In the genomic region with DNA sequence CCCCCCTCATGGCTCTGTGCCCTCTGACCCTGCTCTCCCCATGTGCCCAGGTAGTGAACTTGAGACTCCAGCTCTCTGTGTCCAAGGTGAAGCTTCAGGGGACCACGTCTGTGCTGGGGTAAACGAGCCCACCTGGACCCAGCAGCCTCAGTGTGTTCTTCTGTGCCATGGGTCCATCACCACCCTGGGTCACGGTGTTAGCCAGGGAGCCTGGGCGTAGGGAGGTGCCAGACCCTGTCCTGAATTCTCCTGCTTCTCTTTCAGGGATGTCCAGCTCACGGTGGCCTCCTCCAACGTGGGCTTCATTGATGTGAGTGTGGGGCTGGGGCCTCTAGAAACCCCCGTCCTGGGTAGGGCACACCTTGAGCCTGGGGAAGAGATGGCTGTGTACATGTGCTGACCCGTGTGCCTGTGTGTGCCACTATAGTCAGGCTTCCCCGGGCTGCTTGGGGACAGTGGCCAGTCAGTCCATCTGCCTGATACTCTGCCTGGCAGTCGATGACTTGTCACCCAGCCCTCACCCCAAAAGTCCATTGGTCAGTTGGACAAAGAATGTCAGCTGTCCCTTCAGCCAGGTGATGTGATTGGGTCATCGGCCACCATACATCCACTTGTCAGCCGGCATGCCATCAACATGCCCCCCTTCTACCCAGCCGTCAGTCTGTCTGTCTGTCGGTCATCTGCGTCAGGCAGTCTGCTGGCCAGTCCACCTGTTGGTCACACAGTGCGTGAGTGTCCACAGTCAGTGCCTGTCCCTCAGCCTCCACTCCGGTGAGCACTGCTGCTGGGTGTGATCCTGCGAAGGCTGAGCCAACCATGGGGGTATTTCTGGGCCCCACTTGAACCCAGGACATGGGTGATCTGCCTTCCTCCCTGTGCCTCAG, we compare ENCODE assay signal across 16 cellular contexts. TPM values are rescaled to one million over a fixed set of nuclear protein-coding genes. Genes with fewer than 3 reads are reported as not detected.
DNase-seq lines count a peak whose midpoint lies in the region; ATAC-seq and TF ChIP-seq lines count a peak whose summit lies in the region.
"Had no signal": no experiment of that assay in that cellular context is flagged by ENCODE, and none has a peak within 500 bp of the region (broad histone marks: within the 10 kb centered on the region; RNA-seq: fewer than 3 reads in every experiment).

No MANE protein-coding gene starts in this region.

- no peak overlapping the region for H3K4me2 ChIP-seq in osteoblast (ENCODE audit: insufficient read depth, low read length)

- DNase-seq in T-helper 17 cell: no peak
- peak; percentile 58 for DNase-seq in osteoblast (ENCODE audit: insufficient read length, low spot score, missing footprints)
- no peak for DNase-seq in HFFc6
- no peak for DNase-seq in SJCRH30
- DNase-seq: C1 segment of cervical spinal cord; Caco-2; CD8-positive, alpha-beta T cell; DMS153; GM23248; H7; HCEC 1CT had no signal

- H3K36me3 Mint-ChIP-seq in T-helper 17 cell (ENCODE audit: low read depth) (no peaks in the 10 kb centered on the region), HFFc6 (ENCODE audit: low read depth) (no peaks in the 10 kb centered on the region)
- H3K36me3 Mint-ChIP-seq: CD8-positive, alpha-beta T cell had no signal

- no peaks in the 10 kb centered on the region for H4K20me1 ChIP-seq in osteoblast (ENCODE audit: insufficient read depth, low read length)

- POLR2A ChIA-PET in HEK293 (lab: Yijun Ruan, JAX): no interaction called here

- H3K27ac ChIP-seq in HEK293 (ENCODE audit: extremely low read depth, low read depth, low read length) (no peak overlapping the region), osteoblast (ENCODE audit: low read depth, low read length) (no peak overlapping the region), SJCRH30 (no peak overlapping the region)
- H3K27ac ChIP-seq: GM23248 had no signal

- H2AFZ ChIP-seq in osteoblast (ENCODE audit: low read length): no peak overlapping the region
- H2AFZ ChIP-seq: GM23248 had no signal

- H3K36me3 ChIP-seq in HEK293 (ENCODE audit: control insufficient read depth in 2 of 2, insufficient read depth in 1 of 2, low read length in 2 of 2): no peaks in the 10 kb centered on the region
- H3K36me3 ChIP-seq in osteoblast (ENCODE audit: insufficient read depth, low read length): no peaks in the 10 kb centered on the region
- H3K36me3 ChIP-seq in SJCRH30: no peaks in the 10 kb centered on the region

- no peaks in the 10 kb centered on the region for H3K9me3 Mint-ChIP-seq in HFFc6
- H3K9me3 Mint-ChIP-seq: CD8-positive, alpha-beta T cell had no signal

- H3K4me1 ChIP-seq in HEK293 (ENCODE audit: control insufficient read depth, insufficient read depth, low read length) (no peaks in the 10 kb centered on the region), osteoblast (ENCODE audit: insufficient read depth, low read length) (no peaks in the 10 kb centered on the region), SJCRH30 (no peaks in the 10 kb centered on the region)
- H3K4me1 ChIP-seq: Caco-2 had no signal

- no peaks in the 10 kb centered on the region for H3K79me2 ChIP-seq in osteoblast (ENCODE audit: insufficient read depth, low read length)

- TF ChIP-seq CTCF in HEK293 (tag by site-specific recombination; IDR thresholded peaks at IDR 0.05) (no peak), osteoblast (IDR thresholded peaks at IDR 0.05; ENCODE audit: extremely low read depth, low read depth, low read length) (no peak), HFFc6 (IDR thresholded peaks at IDR 0.05) (no peak)

- H3K9me3 ChIP-seq in HEK293 (ENCODE audit: control insufficient read depth, insufficient read depth, low read depth, low read length) (no peaks in the 10 kb centered on the region), T-helper 17 cell (ENCODE audit: control insufficient read depth, low read length, poor library complexity, severe bottlenecking) (no peaks in the 10 kb centered on the region), osteoblast (ENCODE audit: low read depth, low read length) (no peaks in the 10 kb centered on the region), SJCRH30 (replicated peaks) (no peaks in the 10 kb centered on the region)
- H3K9me3 ChIP-seq: Caco-2 had no signal

- CTCF ChIA-PET in HEK293 (lab: Yijun Ruan, JAX): no interaction called here

- no peaks in the 10 kb centered on the region for H3K27me3 ChIP-seq in osteoblast (ENCODE audit: insufficient read depth, low read length)
- H3K27me3 ChIP-seq in SJCRH30: peaks cover 4% of the 10 kb centered on the region

- ATAC-seq in T-helper 17 cell (no peak), HG03571 (IDR thresholded peaks at IDR 0.05; ENCODE audit: unreplicated experiment) (no peak)
- ATAC-seq: CD8-positive, alpha-beta T cell had no signal

- H3K27ac Mint-ChIP-seq in T-helper 17 cell (no peak overlapping the region), HFFc6 (no peak overlapping the region)
- H3K27ac Mint-ChIP-seq: CD8-positive, alpha-beta T cell had no signal

- H3K4me3 ChIP-seq in HEK293 (ENCODE audit: low read depth, low read length): no peak overlapping the region
- no peak overlapping the region for H3K4me3 ChIP-seq in osteoblast (ENCODE audit: insufficient read depth, low read length)
- no peak overlapping the region for H3K4me3 ChIP-seq in SJCRH30
- H3K4me3 ChIP-seq: GM23248 had no signal

- H3K4me1 Mint-ChIP-seq in T-helper 17 cell (peaks cover 7% of the 10 kb centered on the region), HFFc6 (ENCODE audit: low read depth) (no peaks in the 10 kb centered on the region)

- peak overlapping the region; percentile 13 for H3K4me3 Mint-ChIP-seq in T-helper 17 cell
- H3K4me3 Mint-ChIP-seq in HFFc6: no peak overlapping the region
- H3K4me3 Mint-ChIP-seq: CD8-positive, alpha-beta T cell had no signal

- no peaks in the 10 kb centered on the region for H3K27me3 Mint-ChIP-seq in T-helper 17 cell
- H3K27me3 Mint-ChIP-seq in HFFc6 (ENCODE audit: insufficient read depth): peaks cover 38% of the 10 kb centered on the region

TF ChIP-seq in HEK293, 187 proteins besides CTCF, POLR2A, EP300 and RAD21 (continues in another document):
- TF ChIP-seq ZNF26 (tag by site-specific recombination; IDR thresholded peaks at IDR 0.05) (no peak), ZNF626 (tag by site-specific recombination; IDR thresholded peaks at IDR 0.05) (no peak), MEIS1 (CRISPR knock-in tag; IDR thresholded peaks at IDR 0.05; ENCODE audit: borderline replicate concordance) (no peak), ZNF112 (tag by site-specific recombination; IDR thresholded peaks at IDR 0.05) (no peak), SCRT2 (tag by site-specific recombination; IDR thresholded peaks at IDR 0.05) (peak; percentile 60), ZNF155 (tag by site-specific recombination; IDR thresholded peaks at IDR 0.05) (no peak), SP3 (tag by site-specific recombination; IDR thresholded peaks at IDR 0.05) (no peak), ZNF785 (tag by site-specific recombination; IDR thresholded peaks at IDR 0.05) (no peak), ZNF169 (tag by site-specific recombination; IDR thresholded peaks at IDR 0.05) (no peak), KLF1 (tag by site-specific recombination; IDR thresholded peaks at IDR 0.05) (no peak)
- TF ChIP-seq, protein P1, sequence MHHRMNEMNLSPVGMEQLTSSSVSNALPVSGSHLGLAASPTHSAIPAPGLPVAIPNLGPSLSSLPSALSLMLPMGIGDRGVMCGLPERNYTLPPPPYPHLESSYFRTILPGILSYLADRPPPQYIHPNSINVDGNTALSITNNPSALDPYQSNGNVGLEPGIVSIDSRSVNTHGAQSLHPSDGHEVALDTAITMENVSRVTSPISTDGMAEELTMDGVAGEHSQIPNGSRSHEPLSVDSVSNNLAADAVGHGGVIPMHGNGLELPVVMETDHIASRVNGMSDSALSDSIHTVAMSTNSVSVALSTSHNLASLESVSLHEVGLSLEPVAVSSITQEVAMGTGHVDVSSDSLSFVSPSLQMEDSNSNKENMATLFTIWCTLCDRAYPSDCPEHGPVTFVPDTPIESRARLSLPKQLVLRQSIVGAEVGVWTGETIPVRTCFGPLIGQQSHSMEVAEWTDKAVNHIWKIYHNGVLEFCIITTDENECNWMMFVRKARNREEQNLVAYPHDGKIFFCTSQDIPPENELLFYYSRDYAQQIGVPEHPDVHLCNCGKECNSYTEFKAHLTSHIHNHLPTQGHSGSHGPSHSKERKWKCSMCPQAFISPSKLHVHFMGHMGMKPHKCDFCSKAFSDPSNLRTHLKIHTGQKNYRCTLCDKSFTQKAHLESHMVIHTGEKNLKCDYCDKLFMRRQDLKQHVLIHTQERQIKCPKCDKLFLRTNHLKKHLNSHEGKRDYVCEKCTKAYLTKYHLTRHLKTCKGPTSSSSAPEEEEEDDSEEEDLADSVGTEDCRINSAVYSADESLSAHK (tag by site-specific recombination; IDR thresholded peaks at IDR 0.05): peak; percentile 76

RNA-seq across cellular contexts. Expression of gene BPIFB6, which starts 10.9 kb away (rescaled TPM):
- total RNA-seq in T-helper 17 cell (not detected), osteoblast (not detected in 2 replicates)
- not detected for total RNA-seq in HFFc6 (2021; fragmentation: NEBNext Ultra II Directional; extraction: Animal tissue kit (Norgen Biotek cat#: 25700))
- total RNA-seq in SJCRH30 (2014; rRNA removed; shearing (Covaris generic)): not detected in 2 replicates
- total RNA-seq: A172; A673; Caco-2; CD8-positive, alpha-beta T cell; GM23248; H1; H7 had no signal

RNA-seq across cellular contexts. Expression of gene BPIFB2, which starts 13.0 kb away (rescaled TPM):
- total RNA-seq in T-helper 17 cell (not detected), osteoblast (not detected in 2 replicates)
- total RNA-seq in HFFc6 (2021; fragmentation: NEBNext Ultra II Directional; extraction: Animal tissue kit (Norgen Biotek cat#: 25700)): not detected
- total RNA-seq in SJCRH30 (2014; rRNA removed; shearing (Covaris generic)): not detected in 2 replicates
- total RNA-seq: A172; A673; Caco-2; CD8-positive, alpha-beta T cell; GM23248; H1; H7 had no signal

RNA-seq across cellular contexts. Expression of gene SUN5, which starts 16.3 kb away (rescaled TPM):
- total RNA-seq in T-helper 17 cell (not detected), osteoblast (not detected in 2 replicates)
- not detected for total RNA-seq in HFFc6 (2021; fragmentation: NEBNext Ultra II Directional; extraction: Animal tissue kit (Norgen Biotek cat#: 25700))
- not detected in 2 replicates for total RNA-seq in SJCRH30 (2014; rRNA removed; shearing (Covaris generic))
- total RNA-seq: A172; A673; Caco-2; CD8-positive, alpha-beta T cell; GM23248; H1; H7 had no signal

RNA-seq across cellular contexts. Expression of gene BPIFB3, which starts 33.2 kb away (rescaled TPM):
- total RNA-seq in T-helper 17 cell (not detected), osteoblast (not detected in 2 replicates)
- not detected for total RNA-seq in HFFc6 (2021; fragmentation: NEBNext Ultra II Directional; extraction: Animal tissue kit (Norgen Biotek cat#: 25700))
- total RNA-seq in SJCRH30 (2014; rRNA removed; shearing (Covaris generic)): 0.26 and 0.43 TPM in 2 replicates
- total RNA-seq: A172; A673; Caco-2; CD8-positive, alpha-beta T cell; GM23248; H1; H7 had no signal

RNA-seq across cellular contexts. Expression of gene BPIFB4, which starts 58.9 kb away (rescaled TPM):
- total RNA-seq in T-helper 17 cell (not detected), osteoblast (not detected in 2 replicates)
- total RNA-seq in HFFc6 (2021; fragmentation: NEBNext Ultra II Directional; extraction: Animal tissue kit (Norgen Biotek cat#: 25700)): not detected
- total RNA-seq in SJCRH30 (2014; rRNA removed; shearing (Covaris generic)): 3.2 and 3.9 TPM in 2 replicates
- total RNA-seq: A172; A673; Caco-2; CD8-positive, alpha-beta T cell; GM23248; H1; H7 had no signal
